Comparison of ENCODE assay signal across 10 cellular contexts in the genomic region with DNA sequence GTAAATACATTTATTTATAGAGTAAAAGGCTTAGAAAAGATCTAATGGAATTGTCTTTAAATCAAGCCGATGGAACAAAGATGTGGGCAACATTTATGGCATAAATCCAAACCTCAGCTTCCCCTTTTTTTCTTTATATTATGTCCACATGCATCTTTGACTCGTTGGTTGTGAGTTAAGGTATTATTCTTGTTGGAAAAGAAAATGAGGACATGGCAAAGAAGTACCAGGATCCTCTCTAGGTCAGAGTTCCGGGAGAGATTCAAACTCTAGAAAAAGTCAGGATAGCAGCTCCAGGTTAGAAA. TPM values are rescaled to one million over a fixed set of nuclear protein-coding genes. Genes with fewer than 3 reads are reported as not detected.
DNase-seq lines count a peak whose midpoint lies in the region; ATAC-seq and TF ChIP-seq lines count a peak whose summit lies in the region.
"Had no signal": no experiment of that assay in that cellular context is flagged by ENCODE, and none has a peak within 500 bp of the region (broad histone marks: within the 10 kb centered on the region; RNA-seq: fewer than 3 reads in every experiment).

No MANE protein-coding gene starts in this region.

- H3K27me3 ChIP-seq in HUES48 (ENCODE audit: control insufficient read depth, insufficient read depth, low read length), result no peaks in the 10 kb centered on the region
- no peaks in the 10 kb centered on the region for H3K27me3 ChIP-seq in OCI-LY3 (ENCODE audit: low read depth, low read length)
- no peaks in the 10 kb centered on the region for H3K27me3 ChIP-seq in right cardiac atrium (ENCODE audit: control insufficient read depth, insufficient read depth)
- H3K27me3 ChIP-seq: Peyer's patch had no signal

- H3K36me3 ChIP-seq in HUES48 (ENCODE audit: control insufficient read depth, insufficient read depth, low read length) (no peaks in the 10 kb centered on the region), OCI-LY3 (replicated peaks; ENCODE audit: low read depth, low read length) (no peaks in the 10 kb centered on the region)
- H3K36me3 ChIP-seq: Peyer's patch had no signal

- no peak for DNase-seq in right cardiac atrium
- DNase-seq in retinal pigment epithelial cell (ENCODE audit: low read depth), result no peak
- DNase-seq in NCI-H1417 (lab: John Stamatoyannopoulos, UW), result no peak
- DNase-seq: activated T-cell treated with anti-CD3 and anti-CD28 coated beads, Interleukin-2, amount 50 U/mL, for 1 hour had no signal

- H3K9me3 ChIP-seq in HUES48 (ENCODE audit: control insufficient read depth, insufficient read depth, low read length), result no peaks in the 10 kb centered on the region
- H3K9me3 ChIP-seq in OCI-LY3 (ENCODE audit: insufficient read depth, low read length), result no peaks in the 10 kb centered on the region
- H3K9me3 ChIP-seq in right cardiac atrium (ENCODE audit: control insufficient read depth, low read length), result no peaks in the 10 kb centered on the region
- H3K9me3 ChIP-seq: Peyer's patch had no signal

- 68% methylated on average over 3 of the region's 3 CpGs for WGBS in right cardiac atrium

- intact Hi-C loops in right cardiac atrium (cut with DNase I), result loop anchor here in 3 of 4 donors (10.0 kb wide), 3 partner anchors 65 to 375 kb away; no protein-coding TSS in a partner anchor

- no peaks in the 10 kb centered on the region for H3K79me2 ChIP-seq in OCI-LY3 (ENCODE audit: low read length)

- H3K27ac ChIP-seq in HUES48 (ENCODE audit: low read depth, low read length) (no peak overlapping the region), OCI-LY3 (ENCODE audit: low read length) (no peak overlapping the region), right cardiac atrium (ENCODE audit: low read length) (no peak overlapping the region)
- H3K27ac ChIP-seq: Peyer's patch had no signal

- H3K4me3 ChIP-seq in HUES48 (ENCODE audit: low read depth, low read length), result peak overlapping the region; percentile 77
- H3K4me3 ChIP-seq in OCI-LY3 (ENCODE audit: low read length), result peak overlapping the region; percentile 81
- H3K4me3 ChIP-seq in right cardiac atrium (ENCODE audit: low read length), result peak overlapping the region; percentile 80
- H3K4me3 ChIP-seq in retinal pigment epithelial cell (ENCODE audit: low read length), result peak overlapping the region; percentile 84

- no peaks in the 10 kb centered on the region for H4K20me1 ChIP-seq in OCI-LY3 (ENCODE audit: insufficient read depth, low read length)

- H3K4me1 ChIP-seq in HUES48 (ENCODE audit: control insufficient read depth, insufficient read depth, low read length) (peaks cover 3% of the 10 kb centered on the region; the same call in 1 of the 2 replicates), OCI-LY3 (ENCODE audit: low read length) (peaks cover 5% of the 10 kb centered on the region), right cardiac atrium (ENCODE audit: control insufficient read depth, insufficient read depth, low read length) (no peaks in the 10 kb centered on the region)

- H2AFZ ChIP-seq in OCI-LY3 (ENCODE audit: low read depth, low read length), result peak overlapping the region; percentile 78

- TF ChIP-seq CTCF in OCI-LY3 (IDR thresholded peaks at IDR 0.05; ENCODE audit: low read depth, low read length) (no peak), retinal pigment epithelial cell (conservative IDR thresholded peaks at IDR 0.05; ENCODE audit: low read depth, low read length) (no peak)

- peak overlapping the region; percentile 68 for H3K4me2 ChIP-seq in OCI-LY3 (ENCODE audit: low read length)

- H3K9ac ChIP-seq in HUES48 (ENCODE audit: low read depth, low read length), result no peak overlapping the region
- H3K9ac ChIP-seq in OCI-LY3 (ENCODE audit: low read length), result 0 out of 2 replicates have a peak overlapping the region, but pooled peaks have one; percentile 14

- no peak for ATAC-seq in right cardiac atrium
- ATAC-seq in GM18502 (IDR thresholded peaks at IDR 0.05; ENCODE audit: poor library complexity, unreplicated experiment), result no peak
- ATAC-seq in HG03159 (IDR thresholded peaks at IDR 0.05; ENCODE audit: unreplicated experiment), result no peak

RNA-seq across cellular contexts. Expression of gene NME5, which starts 0.5 kb away (rescaled TPM):
- 1 to 10 TPM; 5.0 to 6.8 (median 6.1) TPM for total RNA-seq in right cardiac atrium
- 6.1 TPM for polyA plus RNA-seq in right cardiac atrium

RNA-seq across cellular contexts. Expression of gene BRD8, which starts 38.7 kb away (rescaled TPM):
- total RNA-seq in right cardiac atrium, result 10 to 100 TPM; 22.2 to 38.7 (median 31.6) TPM
- 23.5 TPM for polyA plus RNA-seq in right cardiac atrium

RNA-seq across cellular contexts. Expression of gene KIF20A, which starts 39.2 kb away (rescaled TPM):
- 1 to 10 TPM in 2 of 4 donors, under 1 TPM in 1, not detected in 1; 0.71 to 1.7 (median 1.4) TPM for total RNA-seq in right cardiac atrium
- polyA plus RNA-seq in right cardiac atrium, result 0.18 TPM

RNA-seq across cellular contexts. Expression of gene WNT8A, which starts 55.9 kb away (rescaled TPM):
- total RNA-seq in right cardiac atrium, result not detected
- not detected for polyA plus RNA-seq in right cardiac atrium
- total RNA-seq: H4, Peyer's patch had no signal
